1 cellular context compared by ENCODE assay signal in the genomic region with DNA sequence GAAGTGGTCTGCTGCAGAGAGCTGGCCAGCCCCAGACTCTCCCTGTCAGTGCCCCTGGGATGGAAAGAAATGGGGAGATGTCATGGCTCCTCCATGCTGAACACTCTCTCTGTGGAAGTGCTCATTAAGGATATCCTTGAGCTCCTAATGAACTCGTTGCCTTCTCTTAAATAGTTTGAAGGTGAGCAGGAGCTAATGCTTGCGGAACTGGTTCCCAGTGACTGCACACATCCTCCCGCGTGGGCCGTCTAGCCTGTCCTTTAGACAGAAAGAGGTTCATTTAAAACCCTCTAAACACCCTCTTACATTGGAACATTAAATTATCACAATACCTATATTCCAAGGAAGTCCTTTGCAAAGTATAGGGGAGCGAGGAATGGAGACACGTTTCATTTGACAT.
TF ChIP-seq lines count a peak whose summit lies in the region.

No MANE protein-coding gene starts in this region.

TF ChIP-seq in K562, 482 proteins besides CTCF, POLR2A, EP300 and RAD21:
- TF ChIP-seq XRCC3 (IDR thresholded peaks at IDR 0.05) (no peak), EZH2 (IDR thresholded peaks at IDR 0.05; ENCODE audit: borderline replicate concordance, low read depth, low read length) (no peak), POLR3G (IDR thresholded peaks at IDR 0.05; ENCODE audit: extremely low read depth, insufficient read length, insufficient replicate concordance) (no peak), PHF20 (IDR thresholded peaks at IDR 0.05; ENCODE audit: partially characterized antibody) (no peak), SNRNP70 (optimal IDR thresholded peaks at IDR 0.05; ENCODE audit: low read depth, low read length) (no peak), ZNF318 (IDR thresholded peaks at IDR 0.05; ENCODE audit: borderline replicate concordance in 1 of 2, low read depth in 1 of 2) (no peak), SMARCE1 (IDR thresholded peaks at IDR 0.05) (no peak), KLF16 (IDR thresholded peaks at IDR 0.05) (no peak), SUPT5H (IDR thresholded peaks at IDR 0.05) (no peak), E2F6 (IDR thresholded peaks at IDR 0.05; ENCODE audit: borderline replicate concordance in 1 of 2, extremely low read depth in 1 of 2, insufficient read depth in 1 of 2, insufficient read length in 1 of 2, low read depth in 1 of 2, low read length in 1 of 2, poor library complexity in 1 of 2, severe bottlenecking in 1 of 2) (no peak), THAP7 (CRISPR knock-in tag; IDR thresholded peaks at IDR 0.05) (no peak), RBM17 (IDR thresholded peaks at IDR 0.05; ENCODE audit: borderline replicate concordance, low read depth, low read length) (no peak), CSDE1 (IDR thresholded peaks at IDR 0.05) (no peak), MYNN (IDR thresholded peaks at IDR 0.05) (no peak), MYNN (CRISPR knock-in tag; IDR thresholded peaks at IDR 0.05) (no peak), NCOA1 (IDR thresholded peaks at IDR 0.05; ENCODE audit: low read depth) (no peak)
